In genomic region chr14:60313093-60313492, GRCh38 we compare ENCODE assay signal across 1 cellular context.
TF ChIP-seq lines count a peak whose summit lies in the region.

No MANE protein-coding gene starts in this region.

TF ChIP-seq in GM23338, 12 proteins besides CTCF, POLR2A, EP300 and RAD21 (continued from another document):
- TF ChIP-seq, protein P1, sequence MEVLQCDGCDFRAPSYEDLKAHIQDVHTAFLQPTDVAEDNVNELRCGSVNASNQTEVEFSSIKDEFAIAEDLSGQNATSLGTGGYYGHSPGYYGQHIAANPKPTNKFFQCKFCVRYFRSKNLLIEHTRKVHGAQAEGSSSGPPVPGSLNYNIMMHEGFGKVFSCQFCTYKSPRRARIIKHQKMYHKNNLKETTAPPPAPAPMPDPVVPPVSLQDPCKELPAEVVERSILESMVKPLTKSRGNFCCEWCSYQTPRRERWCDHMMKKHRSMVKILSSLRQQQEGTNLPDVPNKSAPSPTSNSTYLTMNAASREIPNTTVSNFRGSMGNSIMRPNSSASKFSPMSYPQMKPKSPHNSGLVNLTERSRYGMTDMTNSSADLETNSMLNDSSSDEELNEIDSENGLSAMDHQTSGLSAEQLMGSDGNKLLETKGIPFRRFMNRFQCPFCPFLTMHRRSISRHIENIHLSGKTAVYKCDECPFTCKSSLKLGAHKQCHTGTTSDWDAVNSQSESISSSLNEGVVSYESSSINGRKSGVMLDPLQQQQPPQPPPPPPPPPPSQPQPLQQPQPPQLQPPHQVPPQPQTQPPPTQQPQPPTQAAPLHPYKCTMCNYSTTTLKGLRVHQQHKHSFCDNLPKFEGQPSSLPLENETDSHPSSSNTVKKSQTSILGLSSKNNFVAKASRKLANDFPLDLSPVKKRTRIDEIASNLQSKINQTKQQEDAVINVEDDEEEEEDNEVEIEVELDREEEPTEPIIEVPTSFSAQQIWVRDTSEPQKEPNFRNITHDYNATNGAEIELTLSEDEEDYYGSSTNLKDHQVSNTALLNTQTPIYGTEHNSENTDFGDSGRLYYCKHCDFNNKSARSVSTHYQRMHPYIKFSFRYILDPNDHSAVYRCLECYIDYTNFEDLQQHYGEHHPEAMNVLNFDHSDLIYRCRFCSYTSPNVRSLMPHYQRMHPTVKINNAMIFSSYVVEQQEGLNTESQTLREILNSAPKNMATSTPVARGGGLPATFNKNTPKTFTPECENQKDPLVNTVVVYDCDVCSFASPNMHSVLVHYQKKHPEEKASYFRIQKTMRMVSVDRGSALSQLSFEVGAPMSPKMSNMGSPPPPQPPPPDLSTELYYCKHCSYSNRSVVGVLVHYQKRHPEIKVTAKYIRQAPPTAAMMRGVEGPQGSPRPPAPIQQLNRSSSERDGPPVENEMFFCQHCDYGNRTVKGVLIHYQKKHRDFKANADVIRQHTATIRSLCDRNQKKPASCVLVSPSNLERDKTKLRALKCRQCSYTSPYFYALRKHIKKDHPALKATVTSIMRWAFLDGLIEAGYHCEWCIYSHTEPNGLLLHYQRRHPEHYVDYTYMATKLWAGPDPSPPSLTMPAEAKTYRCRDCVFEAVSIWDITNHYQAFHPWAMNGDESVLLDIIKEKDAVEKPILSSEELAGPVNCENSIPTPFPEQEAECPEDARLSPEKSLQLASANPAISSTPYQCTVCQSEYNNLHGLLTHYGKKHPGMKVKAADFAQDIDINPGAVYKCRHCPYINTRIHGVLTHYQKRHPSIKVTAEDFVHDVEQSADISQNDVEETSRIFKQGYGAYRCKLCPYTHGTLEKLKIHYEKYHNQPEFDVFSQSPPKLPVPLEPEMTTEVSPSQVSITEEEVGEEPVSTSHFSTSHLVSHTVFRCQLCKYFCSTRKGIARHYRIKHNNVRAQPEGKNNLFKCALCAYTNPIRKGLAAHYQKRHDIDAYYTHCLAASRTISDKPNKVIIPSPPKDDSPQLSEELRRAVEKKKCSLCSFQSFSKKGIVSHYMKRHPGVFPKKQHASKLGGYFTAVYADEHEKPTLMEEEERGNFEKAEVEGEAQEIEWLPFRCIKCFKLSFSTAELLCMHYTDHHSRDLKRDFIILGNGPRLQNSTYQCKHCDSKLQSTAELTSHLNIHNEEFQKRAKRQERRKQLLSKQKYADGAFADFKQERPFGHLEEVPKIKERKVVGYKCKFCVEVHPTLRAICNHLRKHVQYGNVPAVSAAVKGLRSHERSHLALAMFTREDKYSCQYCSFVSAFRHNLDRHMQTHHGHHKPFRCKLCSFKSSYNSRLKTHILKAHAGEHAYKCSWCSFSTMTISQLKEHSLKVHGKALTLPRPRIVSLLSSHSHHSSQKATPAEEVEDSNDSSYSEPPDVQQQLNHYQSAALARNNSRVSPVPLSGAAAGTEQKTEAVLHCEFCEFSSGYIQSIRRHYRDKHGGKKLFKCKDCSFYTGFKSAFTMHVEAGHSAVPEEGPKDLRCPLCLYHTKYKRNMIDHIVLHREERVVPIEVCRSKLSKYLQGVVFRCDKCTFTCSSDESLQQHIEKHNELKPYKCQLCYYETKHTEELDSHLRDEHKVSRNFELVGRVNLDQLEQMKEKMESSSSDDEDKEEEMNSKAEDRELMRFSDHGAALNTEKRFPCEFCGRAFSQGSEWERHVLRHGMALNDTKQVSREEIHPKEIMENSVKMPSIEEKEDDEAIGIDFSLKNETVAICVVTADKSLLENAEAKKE (CRISPR knock-in tag; IDR thresholded peaks at IDR 0.05): no peak
- TF ChIP-seq, protein P2, sequence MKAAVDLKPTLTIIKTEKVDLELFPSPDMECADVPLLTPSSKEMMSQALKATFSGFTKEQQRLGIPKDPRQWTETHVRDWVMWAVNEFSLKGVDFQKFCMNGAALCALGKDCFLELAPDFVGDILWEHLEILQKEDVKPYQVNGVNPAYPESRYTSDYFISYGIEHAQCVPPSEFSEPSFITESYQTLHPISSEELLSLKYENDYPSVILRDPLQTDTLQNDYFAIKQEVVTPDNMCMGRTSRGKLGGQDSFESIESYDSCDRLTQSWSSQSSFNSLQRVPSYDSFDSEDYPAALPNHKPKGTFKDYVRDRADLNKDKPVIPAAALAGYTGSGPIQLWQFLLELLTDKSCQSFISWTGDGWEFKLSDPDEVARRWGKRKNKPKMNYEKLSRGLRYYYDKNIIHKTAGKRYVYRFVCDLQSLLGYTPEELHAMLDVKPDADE (IDR thresholded peaks at IDR 0.05): no peak
- TF ChIP-seq NANOG (IDR thresholded peaks at IDR 0.05; ENCODE audit: borderline replicate concordance): no peak
- TF ChIP-seq EZH2phosphoT487 (IDR thresholded peaks at IDR 0.05; ENCODE audit: unreplicated experiment): no peak
- no peak for TF ChIP-seq POLR2AphosphoS5 (IDR thresholded peaks at IDR 0.05; ENCODE audit: low read depth)
- TF ChIP-seq JUNB (IDR thresholded peaks at IDR 0.05; ENCODE audit: unreplicated experiment): no peak
- TF ChIP-seq ZNF114 (CRISPR knock-in tag; IDR thresholded peaks at IDR 0.05): no peak
- TF ChIP-seq CREB1 (CRISPR knock-in tag; IDR thresholded peaks at IDR 0.05; ENCODE audit: low read depth): no peak
- TF ChIP-seq REST (IDR thresholded peaks at IDR 0.05; ENCODE audit: unreplicated experiment): no peak
- TF ChIP-seq EZH2 (IDR thresholded peaks at IDR 0.05; ENCODE audit: low read depth, unreplicated experiment): no peak
- no peak for TF ChIP-seq ZNF331 (CRISPR knock-in tag; IDR thresholded peaks at IDR 0.05; ENCODE audit: low read depth)
